Comparison of ENCODE assay signal across 17 cellular contexts in the genomic region with DNA sequence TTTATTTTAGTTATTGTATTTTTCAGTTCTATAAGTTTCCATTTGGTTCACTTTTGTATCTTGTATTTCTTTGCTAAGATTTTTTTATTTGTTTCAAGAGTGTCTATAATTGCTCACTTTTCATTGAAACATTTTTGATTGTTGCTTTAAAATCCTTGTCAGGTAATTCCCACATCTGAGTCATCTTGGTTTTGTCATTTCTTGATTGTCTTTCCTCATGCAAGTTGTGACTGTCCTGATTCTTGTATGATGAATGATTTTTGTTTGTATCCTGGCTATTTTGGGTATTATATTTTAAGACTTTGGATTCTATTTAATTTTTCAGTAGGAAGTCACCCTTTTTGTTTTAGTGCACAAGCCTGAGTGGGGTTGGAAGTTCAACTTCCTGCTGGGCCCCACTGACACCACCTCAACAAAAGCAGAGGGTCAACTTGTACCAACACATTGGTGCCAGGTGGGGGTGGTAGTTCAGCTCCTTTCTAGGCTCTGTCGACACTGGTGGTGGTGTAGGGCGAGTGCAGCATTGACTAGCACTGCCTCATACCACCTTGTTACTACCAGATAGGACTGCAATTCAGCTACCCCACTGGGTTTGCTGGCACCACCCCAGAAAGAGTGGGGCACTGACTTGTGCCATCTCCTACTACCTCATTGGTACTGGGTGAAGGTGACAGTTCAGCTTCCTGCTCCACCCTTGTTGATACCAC. TPM values are rescaled to one million over a fixed set of nuclear protein-coding genes. Genes with fewer than 3 reads are reported as not detected.
DNase-seq lines count a peak whose midpoint lies in the region; ATAC-seq, FAIRE-seq and TF ChIP-seq lines count a peak whose summit lies in the region.
"Had no signal": no experiment of that assay in that cellular context is flagged by ENCODE, and none has a peak within 500 bp of the region (broad histone marks: within the 10 kb centered on the region; RNA-seq: fewer than 3 reads in every experiment).

No MANE protein-coding gene starts in this region.

- H3K36me3 ChIP-seq in H7 (replicated peaks; ENCODE audit: control insufficient read depth, insufficient read depth, low read length) (no peaks in the 10 kb centered on the region), keratinocyte (ENCODE audit: control insufficient read depth in 2 of 2, extremely low read depth in 1 of 2, insufficient read depth in 2 of 2, low read length in 2 of 2) (no peaks in the 10 kb centered on the region), heart right ventricle (peaks cover 0 to 14% (median 0%) of the 10 kb centered on the region in 9 donors)

- TF ChIP-seq CTCF in keratinocyte (optimal IDR thresholded peaks at IDR 0.05 in 1 of 3, IDR thresholded peaks at IDR 0.05 in 1 of 3, conservative IDR thresholded peaks at IDR 0.05 in 1 of 3; ENCODE audit: extremely low read depth in 1 of 3, insufficient read depth in 2 of 3, low read length in 3 of 3) (peak in 2 of 3 experiments; percentile 25 to 35), heart right ventricle (IDR thresholded peaks at IDR 0.05) (no peak)

- peaks cover 1% of the 10 kb centered on the region for H3K79me2 ChIP-seq in keratinocyte (ENCODE audit: control insufficient read depth, insufficient read depth, low read length)

- WGBS in heart right ventricle, 2 donors: 91 to 95% methylated on average over 2 of the region's 2 CpGs

- H3K4me2 ChIP-seq in keratinocyte (ENCODE audit: control insufficient read depth, extremely low read depth, insufficient read depth, low read depth, low read length): peak overlapping the region; percentile 54

- H3K9ac ChIP-seq in keratinocyte (ENCODE audit: control insufficient read depth, extremely low read depth, insufficient read depth, low read length): no peak overlapping the region

- DNase-seq in SIG-M5 treated with dmso at 0.1 percent for 504 hours (lab: John Stamatoyannopoulos, UW; ENCODE audit: unreplicated experiment) (peak; percentile 14), SIG-M5 (lab: John Stamatoyannopoulos, UW) (no peak), H7 (peak; percentile 40), keratinocyte (ENCODE audit: low read depth, low spot score) (no peak), heart right ventricle (no peak), COR-L47 (lab: John Stamatoyannopoulos, UW) (no peak)
- DNase-seq in activated naive CD4-positive, alpha-beta T cell treated with anti-CD3 and anti-CD28 coated beads, Interleukin-2, amount 50 U/mL, for 16 hours: peak; percentile 30
- DNase-seq in central memory CD4-positive, alpha-beta T cell: no peak
- DNase-seq: activated CD4-positive, CD25-positive, alpha-beta regulatory T cell; NCI-H1092 treated with DMSO at 0.1 percent for 48 hours; nephron progenitor cell; SW 1271 had no signal

- no peak for ATAC-seq in heart right ventricle
- ATAC-seq: sciatic nerve had no signal

- H3K27me3 ChIP-seq in H7 (ENCODE audit: control insufficient read depth, insufficient read depth, low read length) (no peaks in the 10 kb centered on the region), keratinocyte (ENCODE audit: control insufficient read depth, extremely low read depth, insufficient read depth, low read length) (no peaks in the 10 kb centered on the region), heart right ventricle (no peaks in the 10 kb centered on the region)
- H3K27me3 ChIP-seq: esophagus muscularis mucosa had no signal

- H3K4me1 ChIP-seq in keratinocyte (ENCODE audit: control insufficient read depth, extremely low read depth, insufficient read depth, low read length) (peaks cover 16% of the 10 kb centered on the region), heart right ventricle (peaks cover 0 to 16% (median 0%) of the 10 kb centered on the region in 9 donors)
- H3K4me1 ChIP-seq: esophagus muscularis mucosa had no signal

- intact Hi-C loops in heart right ventricle (cut with DNase I): no loop called here

- no peaks in the 10 kb centered on the region for H3K9me1 ChIP-seq in keratinocyte (ENCODE audit: control insufficient read depth, extremely low read depth, insufficient read depth, low read length)

- H3K27ac ChIP-seq in keratinocyte (ENCODE audit: control insufficient read depth, insufficient read depth, low read length) (peak overlapping the region; percentile 75), heart right ventricle (no peak overlapping the region)
- H3K27ac ChIP-seq: esophagus muscularis mucosa had no signal

- dilution Hi-C loops in keratinocyte (cut with MboI; ENCODE audit: extremely low pct_ligation_motif_present, low sequenced_read_pairs): no loop called here

- H3K9me3 ChIP-seq in keratinocyte (ENCODE audit: control insufficient read depth, low read depth, low read length): no peaks in the 10 kb centered on the region
- peaks cover 0 to 22% (median 11%) of the 10 kb centered on the region in 11 donors for H3K9me3 ChIP-seq in heart right ventricle

- H3K4me3 ChIP-seq in H7 (ENCODE audit: insufficient read depth, low read depth, low read length) (no peak overlapping the region), keratinocyte (ENCODE audit: control insufficient read depth in 2 of 3, extremely low read depth in 1 of 3, insufficient read depth in 2 of 3, low read depth in 1 of 3, low read length in 3 of 3) (no peak overlapping the region), heart right ventricle (no peak overlapping the region)
- H3K4me3 ChIP-seq: esophagus muscularis mucosa had no signal

- FAIRE-seq in keratinocyte (lab: Jason Lieb, UNC): no peak
- FAIRE-seq: A204.1, G401.6, HTR-8/SVneo had no signal

- no peaks in the 10 kb centered on the region for H4K20me1 ChIP-seq in keratinocyte (ENCODE audit: control insufficient read depth, extremely low read depth, insufficient read depth, low read length)

- no peak overlapping the region for H2AFZ ChIP-seq in keratinocyte (ENCODE audit: control insufficient read depth, low read length)

RNA-seq across cellular contexts. Expression of a gene that starts 8.8 kb away (rescaled TPM):
- total RNA-seq in H7 (2014; rRNA removed; shearing (Covaris generic)): 2.5 and 2.6 TPM in 2 replicates
- polyA plus RNA-seq in keratinocyte (4.3 to 4.5 TPM (median 4.4 TPM) in 3 replicates), heart right ventricle (1 to 10 TPM; 2.3 to 2.8 TPM)
- 12.7 TPM for polyA plus RNA-seq in keratinocyte (2011; ENCODE audit: low read depth)
- 4.0 and 4.5 TPM in 2 replicates for polyA plus RNA-seq in keratinocyte (2011; cell fraction: cytosol; rRNA removed)
- 5.3 and 5.8 TPM in 2 replicates for polyA plus RNA-seq in keratinocyte (2011; cell fraction: nucleus; rRNA removed)
- polyA plus RNA-seq in keratinocyte (2012; ENCODE audit: low replicate concordance): 7.0 and 8.9 TPM in 2 replicates
- 3.3 to 6.5 TPM (median 3.4 TPM) in 3 replicates for polyA minus RNA-seq in keratinocyte
- 10.6 TPM for polyA minus RNA-seq in keratinocyte (2011; cell fraction: cytosol; rRNA and poly(A)+ RNA removed)
- polyA minus RNA-seq in keratinocyte (2011; cell fraction: nucleus; rRNA and poly(A)+ RNA removed): 3.1 and 6.9 TPM in 2 replicates
- total RNA-seq in heart right ventricle: 10 to 100 TPM in 7 of 10 donors, 1 to 10 TPM in 3; 7.2 to 11.7 (median 10.3) TPM

RNA-seq across cellular contexts. Expression of a gene that starts 53.6 kb away (rescaled TPM):
- not detected in 2 replicates for total RNA-seq in H7 (2014; rRNA removed; shearing (Covaris generic))
- polyA plus RNA-seq in keratinocyte: 0.08 to 0.21 TPM (median 0.18 TPM) in 3 replicates
- 0.11 TPM for polyA plus RNA-seq in keratinocyte (2011; ENCODE audit: low read depth)
- polyA plus RNA-seq in keratinocyte (2011; cell fraction: cytosol; rRNA removed): 0.08 and 0.16 TPM in 2 replicates
- polyA plus RNA-seq in keratinocyte (2011; cell fraction: nucleus; rRNA removed): 0.19 and 0.20 TPM in 2 replicates
- 0.07 and 0.09 TPM in 2 replicates for polyA plus RNA-seq in keratinocyte (2012; ENCODE audit: low replicate concordance)
- polyA minus RNA-seq in keratinocyte: 0.40 to 0.42 TPM in 2 of 3 replicates, not detected in the other
- not detected for polyA minus RNA-seq in keratinocyte (2011; cell fraction: cytosol; rRNA and poly(A)+ RNA removed)
- 0.21 and 0.62 TPM in 2 replicates for polyA minus RNA-seq in keratinocyte (2011; cell fraction: nucleus; rRNA and poly(A)+ RNA removed)
- total RNA-seq in heart right ventricle: 1 to 10 TPM in 5 of 10 donors, under 1 TPM in 5; 0.45 to 6.5 (median 0.98) TPM
- under 1 TPM; 0.28 to 0.37 TPM for polyA plus RNA-seq in heart right ventricle

Comparison
In these comparisons a context has a peak if more than half of its experiments do, and no peak if none do; other contexts are left out.
1. DNase-seq: peak in SIG-M5 treated with dmso at 0.1 percent for 504 hours (single experiment), H7 (single experiment) and activated naive CD4-positive, alpha-beta T cell treated with anti-CD3 and anti-CD28 coated beads, Interleukin-2, amount 50 U/mL, for 16 hours (single experiment); none in SIG-M5 (single experiment), keratinocyte (single experiment), heart right ventricle (0 of 2), central memory CD4-positive, alpha-beta T cell (single experiment) and COR-L47 (single experiment).
2. CTCF ChIP-seq: peak in keratinocyte (2 of 3); none in heart right ventricle (0 of 9).